In the genomic region with DNA sequence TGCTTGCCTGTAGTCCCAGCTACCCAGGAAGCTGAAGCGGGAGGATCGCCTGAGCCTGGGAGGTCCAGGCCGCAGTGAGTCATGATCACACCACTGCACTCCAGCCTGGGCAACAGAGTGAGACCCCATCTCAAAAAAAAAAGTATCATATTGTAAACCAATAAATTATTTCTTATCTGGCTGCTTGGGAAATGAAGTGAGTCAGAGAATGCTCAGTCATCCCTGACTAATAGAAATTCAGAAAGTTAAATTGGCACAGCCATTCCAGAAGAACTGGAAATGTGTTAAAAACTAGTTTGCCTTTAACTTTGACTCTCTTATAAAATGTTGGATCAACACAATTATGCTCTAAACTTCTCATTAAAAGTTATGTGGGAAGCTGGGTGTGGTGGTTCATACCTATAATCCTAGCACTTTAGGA, we compare ENCODE assay signal across 20 cellular contexts. TPM values are rescaled to one million over a fixed set of nuclear protein-coding genes. Genes with fewer than 3 reads are reported as not detected.
DNase-seq lines count a peak whose midpoint lies in the region; ATAC-seq, FAIRE-seq and TF ChIP-seq lines count a peak whose summit lies in the region.
"Had no signal": no experiment of that assay in that cellular context is flagged by ENCODE, and none has a peak within 500 bp of the region (broad histone marks: within the 10 kb centered on the region; RNA-seq: fewer than 3 reads in every experiment).

No MANE protein-coding gene starts in this region.

- dilution Hi-C loops in endothelial cell of umbilical vein (cut with MboI; ENCODE audit: extremely low pct_ligation_motif_present, low sequenced_read_pairs), result no loop called here

- H3K4me1 ChIP-seq in PC-3 (ENCODE audit: insufficient read depth, low read length) (peaks cover 6% of the 10 kb centered on the region), endothelial cell of umbilical vein (ENCODE audit: control insufficient read depth, extremely low read depth, insufficient read depth, low read length) (peaks cover 2% of the 10 kb centered on the region)

- no peak overlapping the region for H2AFZ ChIP-seq in PC-3 (ENCODE audit: low read length)
- H2AFZ ChIP-seq in endothelial cell of umbilical vein (ENCODE audit: low read depth, low read length), result no peak overlapping the region

- TF ChIP-seq CTCF in PC-3 (conservative IDR thresholded peaks at IDR 0.05; ENCODE audit: low read depth, low read length) (no peak), endothelial cell of umbilical vein (IDR thresholded peaks at IDR 0.05; ENCODE audit: extremely low read depth in 1 of 2, insufficient read depth in 1 of 2, low read depth in 1 of 2, low read length in 2 of 2) (no peak)

- no peaks in the 10 kb centered on the region for H3K36me3 Mint-ChIP-seq in activated CD4-positive, alpha-beta memory T cell treated with anti-CD3 and anti-CD28 coated beads, Interleukin-2, amount 10 ng/mL, durations not matched to agents 7 days and 5 days (ENCODE audit: low read depth)
- H3K36me3 Mint-ChIP-seq: brain had no signal

- no peak overlapping the region for H3K4me3 Mint-ChIP-seq in activated CD4-positive, alpha-beta memory T cell treated with anti-CD3 and anti-CD28 coated beads, Interleukin-2, amount 10 ng/mL, durations not matched to agents 7 days and 5 days
- H3K4me3 Mint-ChIP-seq: brain; immature natural killer cell; stimulated activated naive CD8-positive, alpha-beta T cell treated with anti-CD3 and anti-CD28 coated beads, Interleukin-15, Interleukin-2, amounts not matched to agents 100 ng/mL and 50 ng/mL, for 24 hours; T-helper 1 cell treated with Interleukin-12 subunit alpha and Interleukin-12 subunit beta and Interleukin-4 antibody, amounts not matched to agents 30 μg/mL and 1 μg/mL, for 36 hours had no signal

- no peak overlapping the region for H3K27ac Mint-ChIP-seq in activated CD4-positive, alpha-beta memory T cell treated with anti-CD3 and anti-CD28 coated beads, Interleukin-2, amount 10 ng/mL, durations not matched to agents 7 days and 5 days
- H3K27ac Mint-ChIP-seq: brain; immature natural killer cell; stimulated activated naive CD8-positive, alpha-beta T cell treated with anti-CD3 and anti-CD28 coated beads, Interleukin-15, Interleukin-2, amounts not matched to agents 100 ng/mL and 50 ng/mL, for 24 hours; T-helper 1 cell treated with Interleukin-12 subunit alpha and Interleukin-12 subunit beta and Interleukin-4 antibody, amounts not matched to agents 30 μg/mL and 1 μg/mL, for 36 hours had no signal

- H3F3A ChIP-seq in PC-3 (ENCODE audit: low read length, unreplicated experiment), result no peaks in the 10 kb centered on the region

- H3K27ac ChIP-seq in PC-3 (ENCODE audit: low read length) (peak overlapping the region; percentile 75), endothelial cell of umbilical vein (ENCODE audit: insufficient read depth, low read depth, low read length) (no peak overlapping the region)

- H4K20me1 ChIP-seq in PC-3 (ENCODE audit: low read length) (no peaks in the 10 kb centered on the region), endothelial cell of umbilical vein (replicated peaks; ENCODE audit: control insufficient read depth, extremely low read depth, insufficient read depth, low read length) (no peaks in the 10 kb centered on the region)

- no peak for FAIRE-seq in endothelial cell of umbilical vein (lab: Jason Lieb, UNC)

- ATAC-seq in PC-3 (peak; percentile 69), left colon (peak; percentile 89), HG02884 (IDR thresholded peaks at IDR 0.05; ENCODE audit: unreplicated experiment) (no peak), HG02763 (IDR thresholded peaks at IDR 0.05; ENCODE audit: unreplicated experiment) (no peak)

- no peaks in the 10 kb centered on the region for H3K9me1 ChIP-seq in endothelial cell of umbilical vein (replicated peaks; ENCODE audit: control insufficient read depth, extremely low read depth, insufficient read depth, low read length)

- intact Hi-C loops in PC-3 (cut with micrococcal nuclease), result no loop called here
- intact Hi-C loops in endothelial cell of umbilical vein (cut with micrococcal nuclease), result no loop called here
- intact Hi-C loops in left colon (cut with DNase I, micrococcal nuclease), result no loop called here

- H3K9me3 ChIP-seq in PC-3 (ENCODE audit: low read length) (no peaks in the 10 kb centered on the region), endothelial cell of umbilical vein (replicated peaks; ENCODE audit: control insufficient read depth, insufficient read depth, low read length) (no peaks in the 10 kb centered on the region)

- no peaks in the 10 kb centered on the region for H3K4me1 Mint-ChIP-seq in activated CD4-positive, alpha-beta memory T cell treated with anti-CD3 and anti-CD28 coated beads, Interleukin-2, amount 10 ng/mL, durations not matched to agents 7 days and 5 days
- H3K4me1 Mint-ChIP-seq: brain, immature natural killer cell had no signal

- no peaks in the 10 kb centered on the region for H3K9me2 ChIP-seq in PC-3 (replicated peaks; ENCODE audit: low read length)

- POLR2A ChIA-PET in PC-3 (lab: Charles Lee; ENCODE audit: unreplicated experiment) (no interaction called here), endothelial cell of umbilical vein (lab: Charles Lee) (no interaction called here)
- POLR2A ChIA-PET in activated CD4-positive, alpha-beta memory T cell treated with anti-CD3 and anti-CD28 coated beads, Interleukin-2, amount 10 ng/mL, durations not matched to agents 7 days and 5 days (lab: Charles Lee), result interaction anchor here (3.9 kb wide), 1 partner anchor 9 kb away, joined by 16 read pairs; a partner anchor contains a TSS

- H3K27me3 Mint-ChIP-seq in activated CD4-positive, alpha-beta memory T cell treated with anti-CD3 and anti-CD28 coated beads, Interleukin-2, amount 10 ng/mL, durations not matched to agents 7 days and 5 days, result no peaks in the 10 kb centered on the region
- H3K27me3 Mint-ChIP-seq: brain; stimulated activated naive CD8-positive, alpha-beta T cell treated with anti-CD3 and anti-CD28 coated beads, Interleukin-15, Interleukin-2, amounts not matched to agents 100 ng/mL and 50 ng/mL, for 24 hours had no signal

- DNase-seq in EH (ENCODE audit: low read depth) (peak; percentile 71), PC-3 (peak; percentile 86), endothelial cell of umbilical vein (ENCODE audit: low read depth, low spot score) (peak; percentile 40), left colon (no peak)
- DNase-seq in NK-92 treated with Interleukin-12 subunit alpha and Interleukin-12 subunit beta, amount 100 ng/mL, for 24 hours (lab: John Stamatoyannopoulos, UW), result no peak
- no peak for DNase-seq in activated CD4-positive, alpha-beta memory T cell treated with anti-CD3 and anti-CD28 coated beads, Interleukin-2, amount 10 ng/mL, durations not matched to agents 7 days and 5 days
- DNase-seq: activated gamma-delta T cell treated with Interleukin-2 at 50 U/mL for 16 hours, C1 segment of cervical spinal cord, DMS53, H7, immature natural killer cell, midbrain, NCI-H187 treated with DMSO at 0.1 percent for 48 hours, NCI-H526 treated with DMSO at 0.1 percent for 48 hours, RPMI8226 had no signal

- TF ChIP-seq POLR2A in endothelial cell of umbilical vein (IDR thresholded peaks at IDR 0.05; ENCODE audit: low read depth, low read length), result no peak

- CTCF ChIA-PET in PC-3 (lab: Charles Lee) (no interaction called here), endothelial cell of umbilical vein (lab: Charles Lee) (interaction anchor here (1.0 to 2.2 kb wide), 3 partner anchors 12 to 61 kb away, joined by 3 to 8 read pairs (median 3); no protein-coding TSS in a partner anchor)
- CTCF ChIA-PET in activated CD4-positive, alpha-beta memory T cell treated with anti-CD3 and anti-CD28 coated beads, Interleukin-2, amount 10 ng/mL, durations not matched to agents 7 days and 5 days (lab: Charles Lee), result no interaction called here

- no peaks in the 10 kb centered on the region for H3K9me3 Mint-ChIP-seq in activated CD4-positive, alpha-beta memory T cell treated with anti-CD3 and anti-CD28 coated beads, Interleukin-2, amount 10 ng/mL, durations not matched to agents 7 days and 5 days
- H3K9me3 Mint-ChIP-seq: brain; immature natural killer cell; stimulated activated naive CD8-positive, alpha-beta T cell treated with anti-CD3 and anti-CD28 coated beads, Interleukin-15, Interleukin-2, amounts not matched to agents 100 ng/mL and 50 ng/mL, for 24 hours; T-helper 1 cell treated with Interleukin-12 subunit alpha and Interleukin-12 subunit beta and Interleukin-4 antibody, amounts not matched to agents 30 μg/mL and 1 μg/mL, for 36 hours had no signal

- H3K79me2 ChIP-seq in PC-3 (ENCODE audit: low read length) (no peaks in the 10 kb centered on the region), endothelial cell of umbilical vein (ENCODE audit: control insufficient read depth, insufficient read depth, low read length) (no peaks in the 10 kb centered on the region)

- H3K9ac ChIP-seq in PC-3 (ENCODE audit: low read length) (no peak overlapping the region), endothelial cell of umbilical vein (replicated peaks; ENCODE audit: extremely low read depth, insufficient read depth, low read length) (no peak overlapping the region)

- H3K27me3 ChIP-seq in PC-3 (ENCODE audit: low read length) (no peaks in the 10 kb centered on the region), endothelial cell of umbilical vein (ENCODE audit: control insufficient read depth in 2 of 2, insufficient read depth in 2 of 2, low read length in 2 of 2) (no peaks in the 10 kb centered on the region)

- BruUV-seq in PC-3 (replicated peaks; lab: Mats Ljungman, UMichigan) (no TSS peak), endothelial cell of umbilical vein (replicated peaks; lab: Mats Ljungman, UMichigan) (no TSS peak)

- H3K4me2 ChIP-seq in PC-3 (ENCODE audit: low read length) (no peak overlapping the region; the same call in 1 of the 2 replicates), endothelial cell of umbilical vein (ENCODE audit: insufficient read depth, low read length) (no peak overlapping the region)

- no peaks in the 10 kb centered on the region for H3K36me3 ChIP-seq in PC-3 (ENCODE audit: low read depth, low read length)
- H3K36me3 ChIP-seq in endothelial cell of umbilical vein (ENCODE audit: control insufficient read depth in 2 of 2, extremely low read depth in 1 of 2, insufficient read depth in 2 of 2, low read length in 2 of 2), result no peaks in the 10 kb centered on the region

- H3K4me3 ChIP-seq in PC-3 (ENCODE audit: low read length), result no peak overlapping the region
- no peak overlapping the region for H3K4me3 ChIP-seq in endothelial cell of umbilical vein (replicated peaks in 1 of 3; ENCODE audit: insufficient read depth in 1 of 3, low read depth in 1 of 3, low read length in 3 of 3)

RNA-seq across cellular contexts. Expression of a gene that starts 9.8 kb away (rescaled TPM):
- 10.2 and 10.9 TPM in 2 replicates for total RNA-seq in PC-3 (2014; rRNA removed)
- total RNA-seq in endothelial cell of umbilical vein, result 11.4 and 12.3 TPM in 2 replicates
- polyA plus RNA-seq in endothelial cell of umbilical vein, result 6.6 and 8.5 TPM in 2 replicates
- 9.5 and 9.9 TPM in 2 replicates for polyA plus RNA-seq in endothelial cell of umbilical vein (2011; cell fraction: cytosol; rRNA removed)
- 9.1 and 9.3 TPM in 2 replicates for polyA plus RNA-seq in endothelial cell of umbilical vein (2011; cell fraction: nucleus; rRNA removed)
- polyA plus RNA-seq in endothelial cell of umbilical vein (2012), result 10.6 and 11.5 TPM in 2 replicates
- polyA minus RNA-seq in endothelial cell of umbilical vein, result 29.7 and 35.8 TPM in 2 replicates
- 20.2 TPM for polyA minus RNA-seq in endothelial cell of umbilical vein (2011; cell fraction: cytosol; rRNA and poly(A)+ RNA removed)
- 11.4 and 13.6 TPM in 2 replicates for polyA minus RNA-seq in endothelial cell of umbilical vein (2011; cell fraction: nucleus; rRNA and poly(A)+ RNA removed)
- 100 to 1,000 TPM in 1 of 2 donors, 10 to 100 TPM in 1; 94.0 to 196 TPM for total RNA-seq in left colon
- 10 to 100 TPM; 22.0 to 23.0 TPM for total RNA-seq in activated CD4-positive, alpha-beta memory T cell treated with anti-CD3 and anti-CD28 coated beads, Interleukin-2, amount 10 ng/mL, durations not matched to agents 7 days and 5 days

Comparison
In these comparisons a context has a peak if more than half of its experiments do, and no peak if none do; other contexts are left out.
1. DNase-seq: peak in EH (single experiment), PC-3 (single experiment) and endothelial cell of umbilical vein (single experiment); none in left colon (0 of 2), NK-92 treated with Interleukin-12 subunit alpha and Interleukin-12 subunit beta, amount 100 ng/mL, for 24 hours (single experiment) and activated CD4-positive, alpha-beta memory T cell treated with anti-CD3 and anti-CD28 coated beads, Interleukin-2, amount 10 ng/mL, durations not matched to agents 7 days and 5 days (single experiment).
2. ATAC-seq: peak in PC-3 (single experiment) and left colon (single experiment); none in HG02884 (single experiment) and HG02763 (single experiment).